Comparison of ENCODE assay signal across 15 cellular contexts in the genomic region with DNA sequence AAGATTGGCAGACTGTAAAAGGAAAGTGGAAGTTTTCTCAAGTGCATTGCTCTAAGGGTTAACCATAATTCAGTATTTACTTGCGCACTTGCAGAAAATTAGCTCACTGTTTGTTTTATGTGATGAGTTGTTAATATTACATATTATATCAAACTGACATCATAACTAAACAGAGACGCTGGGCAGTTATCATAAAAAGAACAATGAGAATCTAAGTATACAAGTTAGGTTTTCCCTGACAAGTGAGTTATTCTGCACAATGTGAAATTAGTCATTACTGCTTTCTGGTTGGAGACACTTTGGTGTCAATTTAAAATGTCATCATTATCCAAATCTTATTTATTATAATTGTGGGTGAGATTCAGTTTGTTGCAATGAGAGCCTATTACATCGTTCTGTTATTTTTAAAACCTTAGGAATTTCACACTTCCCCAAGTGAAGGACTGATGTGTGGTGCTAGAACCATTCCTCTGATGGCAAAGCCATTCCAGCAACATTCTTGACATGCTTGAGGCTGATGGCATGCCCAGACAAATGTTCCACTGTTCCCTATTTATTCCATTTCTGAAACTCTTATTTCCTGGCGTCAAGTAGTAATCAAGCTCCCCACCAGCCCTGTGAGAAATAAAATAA.
DNase-seq lines count a peak whose midpoint lies in the region; ATAC-seq, FAIRE-seq and TF ChIP-seq lines count a peak whose summit lies in the region.
"Had no signal": no experiment of that assay in that cellular context is flagged by ENCODE, and none has a peak within 500 bp of the region (broad histone marks: within the 10 kb centered on the region; RNA-seq: fewer than 3 reads in every experiment).

No MANE protein-coding gene starts in this region.

- H3K36me3 ChIP-seq in astrocyte (ENCODE audit: insufficient read depth, low read length) (no peaks in the 10 kb centered on the region), thoracic aorta (no peaks in the 10 kb centered on the region)

- H4K20me1 ChIP-seq in astrocyte (ENCODE audit: insufficient read depth, low read length): no peaks in the 10 kb centered on the region

- H3K4me3 ChIP-seq in astrocyte (ENCODE audit: insufficient read depth, low read depth, low read length) (no peak overlapping the region), thoracic aorta (peak overlapping the region; percentile 18)

- no peak overlapping the region for H3K4me3 Mint-ChIP-seq in astrocyte (ENCODE audit: unreplicated experiment)
- H3K4me3 Mint-ChIP-seq: activated T-helper 1 cell treated with anti-CD3 and anti-CD28 coated beads, Interleukin-12 subunit alpha, Interleukin-12 subunit beta, Interleukin-2, Interleukin-4 antibody, amounts not matched to agents 30 ng/mL and 10 ng/mL and 1 ng/mL, durations not matched to agents 14 hours and 24 hours and 36 hours; nephron had no signal

- H3K36me3 Mint-ChIP-seq in astrocyte (ENCODE audit: low read depth, unreplicated experiment): no peaks in the 10 kb centered on the region

- H3K9me3 Mint-ChIP-seq in astrocyte (ENCODE audit: unreplicated experiment): peaks cover 1% of the 10 kb centered on the region

- H3K4me1 ChIP-seq in astrocyte (ENCODE audit: insufficient read depth, low read length) (peaks cover 18% of the 10 kb centered on the region), thoracic aorta (ENCODE audit: control insufficient read depth in 1 of 2, low read depth in 2 of 2) (peaks cover 11 to 19% of the 10 kb centered on the region in 2 donors)

- ATAC-seq in thoracic aorta (ENCODE audit: insufficient number of reproducible peaks, low FRiP score, low read depth) (peak; percentile 38), HG03432 (IDR thresholded peaks at IDR 0.05; ENCODE audit: unreplicated experiment) (no peak)
- ATAC-seq: esophagus mucosa had no signal

- H3K4me2 ChIP-seq in astrocyte (ENCODE audit: low read length): no peak overlapping the region

- no peaks in the 10 kb centered on the region for H3K27me3 Mint-ChIP-seq in astrocyte (ENCODE audit: low read depth, unreplicated experiment)

- peak; percentile 99 for FAIRE-seq in astrocyte (lab: Jason Lieb, UNC)
- FAIRE-seq: small intestine had no signal

- TF ChIP-seq CTCF in astrocyte (IDR thresholded peaks at IDR 0.05; ENCODE audit: insufficient read depth, low read depth, low read length): no peak
- TF ChIP-seq CTCF in thoracic aorta (IDR thresholded peaks at IDR 0.05): no peak

- no peak overlapping the region for H2AFZ ChIP-seq in astrocyte (ENCODE audit: low read depth, low read length)

- H3K27me3 ChIP-seq in astrocyte (ENCODE audit: insufficient read depth, low read length) (no peaks in the 10 kb centered on the region), thoracic aorta (replicated peaks; ENCODE audit: insufficient read depth) (no peaks in the 10 kb centered on the region)

- no peak overlapping the region for H3K9ac ChIP-seq in astrocyte (ENCODE audit: low read length)

- H3K27ac ChIP-seq in astrocyte (ENCODE audit: low read depth, low read length): no peak overlapping the region
- H3K27ac ChIP-seq in thoracic aorta: peak overlapping the region in 1 of 2 donors; percentile 72

- H3K4me1 Mint-ChIP-seq in astrocyte (ENCODE audit: low read depth, unreplicated experiment): peaks cover 41% of the 10 kb centered on the region

- DNase-seq in HPDE6-E6E7 (ENCODE audit: extremely low spot score) (peak; percentile 49), astrocyte (ENCODE audit: low read depth) (peak; percentile 67), glomerular visceral epithelial cell (ENCODE audit: extremely low spot score) (peak; percentile 89), thoracic aorta (ENCODE audit: low spot score) (no peak), NCI-H1092 (lab: John Stamatoyannopoulos, UW) (no peak), SKM-1 treated with dmso at 0.1 percent for 144 hours (lab: John Stamatoyannopoulos, UW; ENCODE audit: unreplicated experiment) (no peak)
- DNase-seq: activated CD4-positive, alpha-beta T cell treated with anti-CD3 and anti-CD28 coated beads for 4 hours; KBM-7; NCI-H1930; NK-92 treated with Interleukin-12 subunit alpha and Interleukin-12 subunit beta, amount 100 ng/mL, for 24 hours; small intestine had no signal

- no peaks in the 10 kb centered on the region for H3K79me2 ChIP-seq in astrocyte (ENCODE audit: insufficient read depth, low read length)

- H3K9me3 ChIP-seq in astrocyte (ENCODE audit: insufficient read depth, low read depth, low read length) (no peaks in the 10 kb centered on the region), thoracic aorta (no peaks in the 10 kb centered on the region)

- H3K27ac Mint-ChIP-seq in astrocyte (ENCODE audit: unreplicated experiment): peak overlapping the region; percentile 94
- H3K27ac Mint-ChIP-seq: activated T-helper 1 cell treated with anti-CD3 and anti-CD28 coated beads, Interleukin-12 subunit alpha, Interleukin-12 subunit beta, Interleukin-2, Interleukin-4 antibody, amounts not matched to agents 30 ng/mL and 10 ng/mL and 1 ng/mL, durations not matched to agents 14 hours and 24 hours and 36 hours had no signal

Comparison
In these comparisons a context has a peak if more than half of its experiments do, and no peak if none do; other contexts are left out.
1. DNase-seq: peak in HPDE6-E6E7 (single experiment), astrocyte (single experiment) and glomerular visceral epithelial cell (single experiment); none in thoracic aorta (single experiment), NCI-H1092 (single experiment) and SKM-1 treated with dmso at 0.1 percent for 144 hours (single experiment).